ENCODE assay signal across 8 cellular contexts in genomic region chr3:23805228-23805880, GRCh38. TPM values are rescaled to one million over a fixed set of nuclear protein-coding genes. Genes with fewer than 3 reads are reported as not detected.
A peak's percentile ranks its signal among the peaks of the same experiment; 100 is the strongest.
DNase-seq lines count a peak whose midpoint lies in the region; ATAC-seq and TF ChIP-seq lines count a peak whose summit lies in the region.

No MANE protein-coding gene starts in this region.

- CTCF ChIA-PET in AG04450 (lab: Charles Lee) = no interaction called here
- CTCF ChIA-PET in mammary epithelial cell (lab: Charles Lee; ENCODE audit: low non-redundant PET) = interaction anchor here (0.7 kb wide), 1 partner anchor 1710 kb away, joined by 4 read pairs; no protein-coding TSS in a partner anchor

- 27% methylated on average over 13 of the region's 21 CpGs for WGBS in mammary epithelial cell (ENCODE audit: low coverage, missing lambda C conversion rate)

- intact Hi-C loops in mammary epithelial cell (cut with micrococcal nuclease) = no loop called here

- no peaks in the 10 kb centered on the region for H4K20me1 ChIP-seq in mammary epithelial cell (ENCODE audit: insufficient read depth, low read length)

- DNase-seq in AG04450 (ENCODE audit: low read depth, low spot score) (no peak), mammary epithelial cell (no peak), DMS153 treated with DMSO at 0.1 percent for 48 hours (lab: John Stamatoyannopoulos, UW; ENCODE audit: unreplicated experiment) (no peak), NCI-H1105 treated with DMSO at 0.1 percent for 48 hours (lab: John Stamatoyannopoulos, UW) (no peak)

- ATAC-seq in HG03159 (IDR thresholded peaks at IDR 0.05; ENCODE audit: unreplicated experiment) (no peak), GM18502 (IDR thresholded peaks at IDR 0.05; ENCODE audit: poor library complexity, unreplicated experiment) (no peak)

- no peaks in the 10 kb centered on the region for H3K9me3 ChIP-seq in AG04450 (ENCODE audit: control insufficient read depth, insufficient read depth, low read length)
- no peaks in the 10 kb centered on the region for H3K9me3 ChIP-seq in HUES48 (ENCODE audit: control insufficient read depth, insufficient read depth, low read length)
- H3K9me3 ChIP-seq in mammary epithelial cell (replicated peaks; ENCODE audit: insufficient read depth, low read length) = no peaks in the 10 kb centered on the region
- H3K9me3 ChIP-seq in muscle layer of colon (ENCODE audit: low read length) = no peaks in the 10 kb centered on the region

- H3K4me2 ChIP-seq in mammary epithelial cell (ENCODE audit: insufficient read depth, low read depth, low read length) = peak overlapping the region; percentile 67

- H3K36me3 ChIP-seq in HUES48 (ENCODE audit: control insufficient read depth, insufficient read depth, low read length) = peaks cover 18% of the 10 kb centered on the region
- no peaks in the 10 kb centered on the region for H3K36me3 ChIP-seq in mammary epithelial cell (ENCODE audit: insufficient read depth, low read length)
- H3K36me3 ChIP-seq in muscle layer of colon (ENCODE audit: insufficient read depth, low read length) = no peaks in the 10 kb centered on the region

- in situ Hi-C loops in mammary epithelial cell (cut with MboI; ENCODE audit: low sequenced_read_pairs in 2 of 2) = loop anchor here in 1 of 2 donors (25.0 kb wide), 1 partner anchor 618 kb away; no protein-coding TSS in a partner anchor

- peak overlapping the region; percentile 72 for H3K4me3 ChIP-seq in AG04450 (ENCODE audit: low read depth, low read length)
- peak overlapping the region; percentile 86 for H3K4me3 ChIP-seq in HUES48 (ENCODE audit: low read depth, low read length)
- peak overlapping the region; percentile 56 to 76 (median 63) for H3K4me3 ChIP-seq in mammary epithelial cell (replicated peaks in 1 of 3; ENCODE audit: insufficient read depth in 1 of 3, low read depth in 2 of 3, low read length in 3 of 3)
- H3K4me3 ChIP-seq in muscle layer of colon (ENCODE audit: low read depth in 1 of 2, low read length in 2 of 2) = peak overlapping the region; percentile 50 to 75

- dilution Hi-C loops in mammary epithelial cell (cut with HindIII; ENCODE audit: low sequenced_read_pairs) = no loop called here

- BruUV-seq in mammary epithelial cell (replicated peaks; lab: Mats Ljungman, UMichigan) = no TSS peak

- POLR2A ChIA-PET in AG04450 (lab: Yijun Ruan, JAX) = no interaction called here

- no peaks in the 10 kb centered on the region for H3K27me3 ChIP-seq in AG04450 (ENCODE audit: control insufficient read depth, insufficient read depth, low read length)
- H3K27me3 ChIP-seq in HUES48 (ENCODE audit: control insufficient read depth, insufficient read depth, low read length) = 0 out of 2 replicates have a peak, but pooled peaks cover 5% of the 10 kb centered on the region
- H3K27me3 ChIP-seq in mammary epithelial cell (ENCODE audit: insufficient read depth, low read length) = no peaks in the 10 kb centered on the region
- no peaks in the 10 kb centered on the region for H3K27me3 ChIP-seq in muscle layer of colon (ENCODE audit: control insufficient read depth in 1 of 2, insufficient read depth in 2 of 2, low read length in 2 of 2)

- H3K9ac ChIP-seq in HUES48 (ENCODE audit: low read depth, low read length) (no peak overlapping the region), mammary epithelial cell (ENCODE audit: insufficient read depth, low read length) (no peak overlapping the region), muscle layer of colon (ENCODE audit: low read length) (peak overlapping the region; percentile 39)

- H3K27ac ChIP-seq in AG04450 (ENCODE audit: low read depth, low read length) (no peak overlapping the region), HUES48 (ENCODE audit: low read depth, low read length) (peak overlapping the region; percentile 73), mammary epithelial cell (ENCODE audit: insufficient read depth, low read depth, low read length) (no peak overlapping the region), muscle layer of colon (ENCODE audit: low read depth, low read length) (peak overlapping the region; percentile 53)

- peak; percentile 14; the same call in 1 of the 2 replicates for TF ChIP-seq CTCF in AG04450 (IDR thresholded peaks at IDR 0.05; ENCODE audit: low read depth, low read length)
- no peak for TF ChIP-seq CTCF in mammary epithelial cell (conservative IDR thresholded peaks at IDR 0.05 in 1 of 2, IDR thresholded peaks at IDR 0.05 in 1 of 2; ENCODE audit: extremely low read depth in 1 of 2, insufficient read depth in 1 of 2, low read depth in 1 of 2, low read length in 2 of 2)

- H2AFZ ChIP-seq in mammary epithelial cell (ENCODE audit: low read depth, low read length) = peak overlapping the region; percentile 97

- H3K4me1 ChIP-seq in HUES48 (ENCODE audit: control insufficient read depth, insufficient read depth, low read length) = peaks cover 37% of the 10 kb centered on the region
- H3K4me1 ChIP-seq in mammary epithelial cell (ENCODE audit: insufficient read depth, low read length) = peaks cover 7% of the 10 kb centered on the region
- peaks cover 28% of the 10 kb centered on the region for H3K4me1 ChIP-seq in muscle layer of colon (ENCODE audit: insufficient read depth, low read length)

- H3K79me2 ChIP-seq in mammary epithelial cell (ENCODE audit: insufficient read depth, low read length) = peaks cover 42% of the 10 kb centered on the region

RNA-seq across cellular contexts. Expression of gene UBE2E1, which starts 0.4 kb away (rescaled TPM):
- 107 and 134 TPM in 2 replicates for polyA plus RNA-seq in AG04450 (2011; rRNA removed)
- polyA minus RNA-seq in AG04450 (2011; rRNA and poly(A)+ RNA removed) = 49.0 and 51.8 TPM in 2 replicates
- total RNA-seq in mammary epithelial cell = 10 to 100 TPM; 49.5 to 92.7 TPM
- 115 TPM for polyA plus RNA-seq in mammary epithelial cell
- polyA minus RNA-seq in mammary epithelial cell = 45.1 TPM

Comparison
In these comparisons a context has a peak if more than half of its experiments do, and no peak if none do; other contexts are left out.
1. H3K27ac ChIP-seq: peak in HUES48 (single experiment) and muscle layer of colon (single experiment); none in AG04450 (single experiment) and mammary epithelial cell (single experiment).
2. Peak in every context shown above with its lines, with median percentiles within 50 percentile points of each other: H3K4me3 ChIP-seq.